Comparison of ENCODE assay signal across 23 cellular contexts in the genomic region with DNA sequence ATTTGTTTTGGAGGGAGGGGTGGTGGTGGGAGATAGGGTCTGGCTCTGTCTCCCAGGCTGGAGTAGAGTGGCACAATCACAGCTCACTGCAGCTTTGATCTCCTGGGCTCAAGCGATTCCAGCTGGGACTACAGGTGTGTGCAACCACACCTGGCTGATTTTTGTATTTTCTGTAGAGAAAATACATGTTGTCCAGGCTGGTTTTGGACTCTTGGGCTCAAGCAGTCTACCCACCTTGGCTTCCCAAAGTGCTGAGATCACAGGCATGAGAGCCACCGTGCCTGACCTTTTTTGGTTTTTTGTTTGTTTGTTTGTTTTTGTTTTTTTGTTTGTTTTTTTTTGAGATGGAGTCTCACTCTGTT.
"Had no signal": no experiment of that assay in that cellular context is flagged by ENCODE, and none has a peak within 500 bp of the region (broad histone marks: within the 10 kb centered on the region; RNA-seq: fewer than 3 reads in every experiment).

No MANE protein-coding gene starts in this region.

- DNase-seq: cerebellar nuclear complex; cortex of kidney; effector memory CD8-positive, alpha-beta T cell; erythroblast; esophagus squamous epithelium; foreskin melanocyte; glutamatergic neuron; kidney; mesendoderm; midbrain; naive thymus-derived CD4-positive, alpha-beta T cell; posterior cingulate gyrus; sigmoid colon; stimulated activated CD4-positive, alpha-beta T cell treated with anti-CD3 and anti-CD28 coated beads, Interleukin-2, amount 100 ng/mL, for 24 hours; stimulated activated CD4-positive, alpha-beta T cell treated with anti-CD3 and anti-CD28 coated beads, Interleukin-4, amount 100 ng/mL, for 24 hours; stimulated activated naive CD4-positive, alpha-beta T cell treated with Interleukin-2 at 50 U/mL for 16 hours; stomach; upper lobe of left lung had no signal

- H3K36me3 Mint-ChIP-seq: naive thymus-derived CD4-positive, alpha-beta T cell; stimulated activated effector memory CD8-positive, alpha-beta T cell treated with anti-CD3 and anti-CD28 coated beads, Interleukin-12 subunit alpha, Interleukin-12 subunit beta, amount 100 ng/mL, for 72 hours had no signal

- H3K36me3 ChIP-seq: esophagus squamous epithelium, neural progenitor cell, sigmoid colon, stomach, upper lobe of left lung had no signal

- H3K4me2 ChIP-seq: neural progenitor cell had no signal

- H3K9me3 ChIP-seq: esophagus squamous epithelium, sigmoid colon, stomach, tibial nerve, upper lobe of left lung had no signal

- H3K9ac ChIP-seq: neural progenitor cell had no signal

- H3K27ac Mint-ChIP-seq: effector memory CD8-positive, alpha-beta T cell; naive thymus-derived CD4-positive, alpha-beta T cell; neural progenitor cell; stimulated activated effector memory CD8-positive, alpha-beta T cell treated with anti-CD3 and anti-CD28 coated beads, Interleukin-12 subunit alpha, Interleukin-12 subunit beta, amount 100 ng/mL, for 72 hours had no signal

- H3K4me3 ChIP-seq: esophagus squamous epithelium, neural progenitor cell, sigmoid colon, stomach, tibial nerve, upper lobe of left lung had no signal

- H3K9me3 Mint-ChIP-seq: effector memory CD8-positive, alpha-beta T cell; naive thymus-derived CD4-positive, alpha-beta T cell; nephron; neural progenitor cell; stimulated activated effector memory CD8-positive, alpha-beta T cell treated with anti-CD3 and anti-CD28 coated beads, Interleukin-12 subunit alpha, Interleukin-12 subunit beta, amount 100 ng/mL, for 72 hours had no signal

- H2AFZ ChIP-seq: neural progenitor cell had no signal

- ATAC-seq: effector memory CD8-positive, alpha-beta T cell; left lobe of liver; naive thymus-derived CD4-positive, alpha-beta T cell; stimulated activated effector memory CD8-positive, alpha-beta T cell treated with anti-CD3 and anti-CD28 coated beads, Interleukin-12 subunit alpha, Interleukin-12 subunit beta, amount 100 ng/mL, for 72 hours had no signal

- H3K4me3 Mint-ChIP-seq: effector memory CD8-positive, alpha-beta T cell; naive thymus-derived CD4-positive, alpha-beta T cell; nephron; neural progenitor cell; stimulated activated effector memory CD8-positive, alpha-beta T cell treated with anti-CD3 and anti-CD28 coated beads, Interleukin-12 subunit alpha, Interleukin-12 subunit beta, amount 100 ng/mL, for 72 hours had no signal

- H3K27me3 ChIP-seq: esophagus squamous epithelium, neural progenitor cell, sigmoid colon, stomach, tibial nerve, upper lobe of left lung had no signal

- H3K27ac ChIP-seq: esophagus squamous epithelium, neural progenitor cell, sigmoid colon, stomach, tibial nerve, upper lobe of left lung had no signal
